8 cellular contexts compared by ENCODE assay signal in genomic region chr4:185394568-185395254, GRCh38. TPM values are rescaled to one million over a fixed set of nuclear protein-coding genes. Genes with fewer than 3 reads are reported as not detected.
DNase-seq lines count a peak whose midpoint lies in the region; ATAC-seq and TF ChIP-seq lines count a peak whose summit lies in the region.

No MANE protein-coding gene starts in this region.

- H3K4me3 Mint-ChIP-seq in nephron: peak overlapping the region; percentile 63 to 84 (median 65)

- CTCF ChIA-PET in BJ (lab: Yijun Ruan, JAX): interaction anchor here (1.0 to 1.1 kb wide), 2 partner anchors 9 to 203 kb away, joined by 3 to 5 read pairs; no protein-coding TSS in a partner anchor

- H3K4me3 ChIP-seq in BJ (ENCODE audit: low read depth, low read length) (peak overlapping the region; percentile 84), KMS-11 (IDR thresholded peaks at IDR 0.05; ENCODE audit: insufficient read depth, low read depth, low read length) (no peak overlapping the region), breast epithelium (peak overlapping the region; percentile 76 to 89 (median 86))

- H2AFZ ChIP-seq in KMS-11 (ENCODE audit: low read depth): peak overlapping the region; percentile 88

- H4K20me1 ChIP-seq in KMS-11 (ENCODE audit: insufficient read depth): no peaks in the 10 kb centered on the region

- H3K79me2 ChIP-seq in KMS-11 (ENCODE audit: insufficient read depth, low read depth): no peaks in the 10 kb centered on the region

- H3K27ac Mint-ChIP-seq in nephron: peak overlapping the region; percentile 2 to 4 (median 4)

- H3K27me3 ChIP-seq in BJ (ENCODE audit: control insufficient read depth, insufficient read depth, low read length) (no peaks in the 10 kb centered on the region), KMS-11 (ENCODE audit: insufficient read depth, low read depth) (no peaks in the 10 kb centered on the region), breast epithelium (no peaks in the 10 kb centered on the region)

- H3K36me3 ChIP-seq in BJ (ENCODE audit: control insufficient read depth, insufficient read depth, low read length) (no peaks in the 10 kb centered on the region), KMS-11 (ENCODE audit: insufficient read depth) (no peaks in the 10 kb centered on the region), breast epithelium (no peaks in the 10 kb centered on the region)

- no peak for ATAC-seq in GM19035 (IDR thresholded peaks at IDR 0.05; ENCODE audit: unreplicated experiment)

- DNase-seq in BJ (ENCODE audit: low read depth) (no peak), breast epithelium (ENCODE audit: low spot score in 2 of 2) (no peak), HT-29 (ENCODE audit: low spot score) (no peak), epidermal melanocyte (ENCODE audit: insufficient read length, low spot score) (no peak), NCI-H345 treated with DMSO at 0.1 percent for 48 hours (lab: John Stamatoyannopoulos, UW; ENCODE audit: unreplicated experiment) (no peak)

- POLR2A ChIA-PET in BJ (lab: Charles Lee): no interaction called here

- H3K4me1 Mint-ChIP-seq in nephron: peaks cover 28% of the 10 kb centered on the region

- H3K27ac ChIP-seq in KMS-11 (peak overlapping the region; percentile 92; the same call in 1 of the 2 replicates), breast epithelium (peak overlapping the region; percentile 31 to 99)

- no peak overlapping the region for H3K9ac ChIP-seq in KMS-11

- H3K27me3 Mint-ChIP-seq in nephron (ENCODE audit: low read depth): no peaks in the 10 kb centered on the region

- TF ChIP-seq CTCF in BJ (IDR thresholded peaks at IDR 0.05; ENCODE audit: insufficient read depth, low read depth, low read length): no peak
- no peak for TF ChIP-seq CTCF in KMS-11 (conservative IDR thresholded peaks at IDR 0.05; ENCODE audit: low read depth, low read length)
- no peak for TF ChIP-seq CTCF in breast epithelium (IDR thresholded peaks at IDR 0.05)
- no peak for TF ChIP-seq CTCF in nephron (IDR thresholded peaks at IDR 0.05; ENCODE audit: unreplicated experiment in 3 of 3)

- H3K4me2 ChIP-seq in KMS-11: peak overlapping the region; percentile 99

- peaks cover 15% of the 10 kb centered on the region for H3K36me3 Mint-ChIP-seq in nephron (ENCODE audit: low read depth)

- no peaks in the 10 kb centered on the region for H3K9me3 ChIP-seq in breast epithelium

- peaks cover 4% of the 10 kb centered on the region for H3K9me3 Mint-ChIP-seq in nephron

- intact Hi-C loops in breast epithelium (cut with DNase I; ENCODE audit: low total_unique reads): loop anchor here (10.0 kb wide), 1 partner anchor 190 kb away; the partner anchor contains the start of genes CFAP97 and SNX25

- H3K4me1 ChIP-seq in KMS-11 (ENCODE audit: low read depth, poor library complexity, severe bottlenecking) (peaks cover 28% of the 10 kb centered on the region), breast epithelium (no peaks in the 10 kb centered on the region)

- no peak for TF ChIP-seq POLR2A in breast epithelium (IDR thresholded peaks at IDR 0.05)

RNA-seq across cellular contexts. Expression of gene LRP2BP, which starts 1.0 kb away (rescaled TPM):
- 0.13 and 0.15 TPM in 2 replicates for polyA plus RNA-seq in BJ (2011; rRNA removed)
- 0.09 and 0.10 TPM in 2 replicates for polyA minus RNA-seq in BJ (2011; rRNA and poly(A)+ RNA removed)
- 1 to 10 TPM in 2 of 3 donors, under 1 TPM in 1; 0.96 to 2.3 (median 1.6) TPM for total RNA-seq in breast epithelium
- 0.13 and 0.61 TPM in 2 replicates for total RNA-seq in HT-29 (2014; rRNA removed; shearing (Covaris generic))

RNA-seq across cellular contexts. Expression of gene ANKRD37, which starts 1.9 kb away (rescaled TPM):
- polyA plus RNA-seq in BJ (2011; rRNA removed): 13.2 and 13.7 TPM in 2 replicates
- polyA minus RNA-seq in BJ (2011; rRNA and poly(A)+ RNA removed): 1.7 and 6.9 TPM in 2 replicates
- total RNA-seq in breast epithelium: 10 to 100 TPM in 2 of 3 donors, 1 to 10 TPM in 1; 9.0 to 15.5 (median 10.2) TPM
- 6.7 and 10.4 TPM in 2 replicates for total RNA-seq in HT-29 (2014; rRNA removed; shearing (Covaris generic))

RNA-seq across cellular contexts. Expression of gene UFSP2, which starts 31.1 kb away (rescaled TPM):
- 18.8 and 39.2 TPM in 2 replicates for polyA plus RNA-seq in BJ (2011; rRNA removed)
- 15.3 and 23.5 TPM in 2 replicates for polyA minus RNA-seq in BJ (2011; rRNA and poly(A)+ RNA removed)
- 10 to 100 TPM; 20.6 to 48.3 (median 37.9) TPM for total RNA-seq in breast epithelium
- 4.5 and 5.2 TPM in 2 replicates for total RNA-seq in HT-29 (2014; rRNA removed; shearing (Covaris generic))
